Comparison of ENCODE assay signal across 15 cellular contexts in genomic region chr7:154837622-154838021, GRCh38.
DNase-seq lines count a peak whose midpoint lies in the region; ATAC-seq and TF ChIP-seq lines count a peak whose summit lies in the region.
"Had no signal": no experiment of that assay in that cellular context is flagged by ENCODE, and none has a peak within 500 bp of the region (broad histone marks: within the 10 kb centered on the region; RNA-seq: fewer than 3 reads in every experiment).

No MANE protein-coding gene starts in this region.

- ATAC-seq in GM18873 (IDR thresholded peaks at IDR 0.05; ENCODE audit: low FRiP score, unreplicated experiment) (peak; percentile 98), GM21528 (IDR thresholded peaks at IDR 0.05; ENCODE audit: low FRiP score, unreplicated experiment) (peak; percentile 90), HG03064 (IDR thresholded peaks at IDR 0.05; ENCODE audit: low read depth, unreplicated experiment) (peak; percentile 83)

- H4K20me1 ChIP-seq in OCI-LY3 (ENCODE audit: insufficient read depth, low read length), result peaks cover 4% of the 10 kb centered on the region; the same call in 1 of the 2 replicates

- DNase-seq in HuH-7 (ENCODE audit: low spot score), result no peak
- no peak for DNase-seq in Kasumi-1 (lab: John Stamatoyannopoulos, UW)
- no peak for DNase-seq in GM13976 (ENCODE audit: low spot score)
- DNase-seq in NCI-H774 (lab: John Stamatoyannopoulos, UW), result no peak
- DNase-seq: activated CD4-positive, alpha-beta T cell treated with anti-CD3 and anti-CD28 coated beads, Interleukin-2, amount 50 U/mL, for 48 hours; activated naive CD4-positive, alpha-beta T cell treated with anti-CD3 and anti-CD28 coated beads for 36 hours; BE2C; caudate nucleus; glutamatergic neuron; NCI-H524; T-helper 9 cell had no signal

- TF ChIP-seq CTCF in OCI-LY3 (IDR thresholded peaks at IDR 0.05; ENCODE audit: low read depth, low read length), result no peak
- TF ChIP-seq CTCF in GM13976 (IDR thresholded peaks at IDR 0.05; ENCODE audit: borderline replicate concordance, control extremely low read depth, extremely low read depth, insufficient read depth, missing control alignments), result no peak

- H3K9ac ChIP-seq in OCI-LY3 (ENCODE audit: low read length), result peak overlapping the region; percentile 61

- peaks cover 40% of the 10 kb centered on the region for H3K27me3 ChIP-seq in OCI-LY3 (ENCODE audit: low read depth, low read length)
- H3K27me3 ChIP-seq: BE2C had no signal

- peak overlapping the region; percentile 95 for H3K27ac ChIP-seq in OCI-LY3 (ENCODE audit: low read length)

- in situ Hi-C loops in GM13976 (cut with MboI; ENCODE audit: low sequenced_read_pairs, unreplicated experiment), result no loop called here

- H3K4me1 ChIP-seq in OCI-LY3 (ENCODE audit: low read length), result peaks cover 53% of the 10 kb centered on the region

- peak overlapping the region; percentile 86 for H3K4me2 ChIP-seq in OCI-LY3 (ENCODE audit: low read length)

- no peaks in the 10 kb centered on the region for H3K79me2 ChIP-seq in OCI-LY3 (ENCODE audit: low read length)

- no peak overlapping the region for H2AFZ ChIP-seq in OCI-LY3 (ENCODE audit: low read depth, low read length)

- H3K9me3 ChIP-seq in OCI-LY3 (ENCODE audit: insufficient read depth, low read length), result 0 out of 2 replicates have a peak, but pooled peaks cover 6% of the 10 kb centered on the region
- H3K9me3 ChIP-seq: BE2C had no signal

- H3K4me3 ChIP-seq in OCI-LY3 (ENCODE audit: low read length), result peak overlapping the region; percentile 71

- peaks cover 8% of the 10 kb centered on the region for H3K36me3 ChIP-seq in OCI-LY3 (replicated peaks; ENCODE audit: low read depth, low read length)
- H3K36me3 ChIP-seq: BE2C had no signal
